ENCODE assay signal across 11 cellular contexts in genomic region chr5:150540615-150541396, GRCh38. TPM values are rescaled to one million over a fixed set of nuclear protein-coding genes. Genes with fewer than 3 reads are reported as not detected.
DNase-seq lines count a peak whose midpoint lies in the region; ATAC-seq and TF ChIP-seq lines count a peak whose summit lies in the region.
"Had no signal": no experiment of that assay in that cellular context is flagged by ENCODE, and none has a peak within 500 bp of the region (broad histone marks: within the 10 kb centered on the region; RNA-seq: fewer than 3 reads in every experiment).

No MANE protein-coding gene starts in this region.

- CTCF ChIA-PET in BJ (lab: Yijun Ruan, JAX), result interaction anchor here (0.8 to 2.7 kb wide), 7 partner anchors 8 to 90 kb away, joined by 3 to 24 read pairs (median 5); no protein-coding TSS in a partner anchor

- H3K4me3 ChIP-seq in BJ (ENCODE audit: low read depth, low read length) (no peak overlapping the region), adrenal gland (no peak overlapping the region), gastroesophageal sphincter (no peak overlapping the region)

- TF ChIP-seq EP300 in gastroesophageal sphincter (IDR thresholded peaks at IDR 0.05), result no peak

- no peaks in the 10 kb centered on the region for H3K9me3 ChIP-seq in adrenal gland (replicated peaks in 1 of 3)
- H3K9me3 ChIP-seq in gastroesophageal sphincter, result no peaks in the 10 kb centered on the region

- 62 to 64% (median 63%) methylated on average over 15 of the region's 15 CpGs for WGBS in adrenal gland, 4 donors
- 26 to 56% methylated on average over 3 to 13 of the region's 15 CpGs for WGBS in gastroesophageal sphincter (ENCODE audit: low coverage in 1 of 2), 2 donors

- TF ChIP-seq CTCF in BJ (IDR thresholded peaks at IDR 0.05; ENCODE audit: insufficient read depth, low read depth, low read length) (no peak), adrenal gland (IDR thresholded peaks at IDR 0.05) (no peak), gastroesophageal sphincter (IDR thresholded peaks at IDR 0.05) (no peak), GM13976 (IDR thresholded peaks at IDR 0.05; ENCODE audit: borderline replicate concordance, control extremely low read depth, extremely low read depth, insufficient read depth, missing control alignments) (no peak)

- peaks cover 39 to 60% of the 10 kb centered on the region in 2 donors for H3K4me1 ChIP-seq in adrenal gland (replicated peaks in 1 of 2)
- peaks cover 0 to 35% (median 10%) of the 10 kb centered on the region in 3 donors for H3K4me1 ChIP-seq in gastroesophageal sphincter

- POLR2A ChIA-PET in BJ (lab: Charles Lee), result no interaction called here

- DNase-seq in BJ (ENCODE audit: low read depth) (peak; percentile 52), adrenal gland (peak; percentile 87 to 98 (median 95)), pulmonary artery endothelial cell (ENCODE audit: low read depth, low spot score) (peak; percentile 73), GM13976 (ENCODE audit: low spot score) (no peak), RPMI8226 (no peak), SW 1271 (lab: John Stamatoyannopoulos, UW) (no peak), NCI-H1092 treated with DMSO at 0.1 percent for 48 hours (lab: John Stamatoyannopoulos, UW) (no peak)
- DNase-seq: activated CD4-positive, alpha-beta T cell treated with anti-CD3 and anti-CD28 coated beads, Interleukin-2, amount 50 U/mL, for 48 hours; COR-L47; stimulated activated naive CD4-positive, alpha-beta T cell treated with Interleukin-2 at 50 U/mL for 16 hours had no signal

- H3K27me3 ChIP-seq in BJ (ENCODE audit: control insufficient read depth, insufficient read depth, low read length), result no peaks in the 10 kb centered on the region
- H3K27me3 ChIP-seq in adrenal gland, result no peaks in the 10 kb centered on the region
- H3K27me3 ChIP-seq in gastroesophageal sphincter, result no peaks in the 10 kb centered on the region

- H3K27ac ChIP-seq in adrenal gland, result peak overlapping the region; percentile 78 to 96 (median 84)
- H3K27ac ChIP-seq in gastroesophageal sphincter, result peak overlapping the region; percentile 59 to 88 (median 78)

- in situ Hi-C loops in GM13976 (cut with MboI; ENCODE audit: low sequenced_read_pairs, unreplicated experiment), result loop anchor here (10.0 kb wide), 1 partner anchor 86 kb away; no protein-coding TSS in a partner anchor

- ATAC-seq in gastroesophageal sphincter, result peak; percentile 82

- TF ChIP-seq POLR2A in adrenal gland (IDR thresholded peaks at IDR 0.05) (no peak), gastroesophageal sphincter (IDR thresholded peaks at IDR 0.05) (no peak)

- intact Hi-C loops in adrenal gland (cut with DNase I), result no loop called here

- peaks cover 51% of the 10 kb centered on the region for H3K36me3 ChIP-seq in BJ (ENCODE audit: control insufficient read depth, insufficient read depth, low read length)
- H3K36me3 ChIP-seq in adrenal gland (replicated peaks in 1 of 2), result peaks cover 0 to 76% of the 10 kb centered on the region in 2 donors
- H3K36me3 ChIP-seq in gastroesophageal sphincter, result peaks cover 0 to 95% of the 10 kb centered on the region in 2 donors

RNA-seq across cellular contexts. Expression of gene NDST1, which starts 32.9 kb away (rescaled TPM):
- 56.6 and 89.7 TPM in 2 replicates for polyA plus RNA-seq in BJ (2011; rRNA removed)
- polyA minus RNA-seq in BJ (2011; rRNA and poly(A)+ RNA removed), result 65.4 and 72.6 TPM in 2 replicates
- 100 to 1,000 TPM in 6 of 8 donors, 10 to 100 TPM in 2; 80.7 to 154 (median 106) TPM for total RNA-seq in adrenal gland
- 10 to 100 TPM in 2 of 3 donors, 1 to 10 TPM in 1; 9.6 to 37.5 (median 21.1) TPM for polyA plus RNA-seq in adrenal gland
- 100 to 1,000 TPM in 1 of 4 donors, 10 to 100 TPM in 3; 58.3 to 146 (median 72.1) TPM for total RNA-seq in gastroesophageal sphincter
- total RNA-seq in pulmonary artery endothelial cell, result 29.9 and 51.9 TPM in 2 replicates

Comparison
In these comparisons a context has a peak if more than half of its experiments do, and no peak if none do; other contexts are left out.
1. DNase-seq: peak in BJ (single experiment), adrenal gland (7 of 7) and pulmonary artery endothelial cell (single experiment); none in GM13976 (single experiment), RPMI8226 (single experiment), SW 1271 (0 of 2) and NCI-H1092 treated with DMSO at 0.1 percent for 48 hours (single experiment).